20 cellular contexts compared by ENCODE assay signal in genomic region chr2:239470151-239470900, GRCh38.
DNase-seq lines count a peak whose midpoint lies in the region; ATAC-seq and TF ChIP-seq lines count a peak whose summit lies in the region.
"Had no signal": no experiment of that assay in that cellular context is flagged by ENCODE, and none has a peak within 500 bp of the region (broad histone marks: within the 10 kb centered on the region; RNA-seq: fewer than 3 reads in every experiment).

No MANE protein-coding gene starts in this region.

- H3K27me3 Mint-ChIP-seq in progenitor cell of endocrine pancreas: peaks cover 21% of the 10 kb centered on the region
- H3K27me3 Mint-ChIP-seq in activated CD4-positive, alpha-beta memory T cell treated with anti-CD3 and anti-CD28 coated beads for 36 hours: no peaks in the 10 kb centered on the region
- H3K27me3 Mint-ChIP-seq: CD4-positive, alpha-beta memory T cell had no signal

- ATAC-seq in GM21423 (IDR thresholded peaks at IDR 0.05; ENCODE audit: unreplicated experiment) (no peak), HG02571 (IDR thresholded peaks at IDR 0.05; ENCODE audit: unreplicated experiment) (no peak)
- ATAC-seq: GM23338, K562, PC-3 had no signal

- H3K27ac Mint-ChIP-seq in progenitor cell of endocrine pancreas: no peak overlapping the region
- no peak overlapping the region for H3K27ac Mint-ChIP-seq in activated CD4-positive, alpha-beta memory T cell treated with anti-CD3 and anti-CD28 coated beads for 36 hours
- H3K27ac Mint-ChIP-seq: CD4-positive, alpha-beta memory T cell; GM23338; HFFc6 had no signal

- POLR2A ChIA-PET in activated CD4-positive, alpha-beta memory T cell treated with anti-CD3 and anti-CD28 coated beads for 36 hours (lab: Charles Lee): no interaction called here

- TF ChIP-seq CTCF in progenitor cell of endocrine pancreas (IDR thresholded peaks at IDR 0.05; ENCODE audit: unreplicated experiment): no peak

- intact Hi-C loops in activated CD4-positive, alpha-beta memory T cell treated with anti-CD3 and anti-CD28 coated beads for 36 hours (cut with micrococcal nuclease): no loop called here

- no peaks in the 10 kb centered on the region for H3K36me3 Mint-ChIP-seq in progenitor cell of endocrine pancreas (ENCODE audit: insufficient read depth)
- no peaks in the 10 kb centered on the region for H3K36me3 Mint-ChIP-seq in activated CD4-positive, alpha-beta memory T cell treated with anti-CD3 and anti-CD28 coated beads for 36 hours
- H3K36me3 Mint-ChIP-seq: CD4-positive, alpha-beta memory T cell had no signal

- no peaks in the 10 kb centered on the region for H3K4me1 Mint-ChIP-seq in progenitor cell of endocrine pancreas (ENCODE audit: low read depth)
- no peaks in the 10 kb centered on the region for H3K4me1 Mint-ChIP-seq in activated CD4-positive, alpha-beta memory T cell treated with anti-CD3 and anti-CD28 coated beads for 36 hours (ENCODE audit: low read depth)
- H3K4me1 Mint-ChIP-seq: CD4-positive, alpha-beta memory T cell; GM23338 had no signal

- DNase-seq in activated effector memory CD4-positive, alpha-beta T cell treated with anti-CD3 and anti-CD28 coated beads, Interleukin-2, amount 50 U/mL, for 16 hours: peak; percentile 31
- no peak for DNase-seq in activated effector memory CD4-positive, alpha-beta T cell treated with Interleukin-2 at 50 U/mL for 16 hours
- DNase-seq in islet precursor cell (peak; percentile 13), progenitor cell of endocrine pancreas (ENCODE audit: low spot score, unreplicated experiment) (peak; percentile 5)
- DNase-seq in activated CD4-positive, alpha-beta memory T cell treated with anti-CD3 and anti-CD28 coated beads for 36 hours: no peak
- DNase-seq: CD4-positive, alpha-beta memory T cell; COR-L47; DMS53; HFFc6; NCI-H1105; NCI-H146; NCI-H1930; NCI-H2107; NCI-H748 treated with DMSO at 0.1 percent for 48 hours; NK-92 treated with Interleukin-12 subunit alpha and Interleukin-12 subunit beta, amount 100 ng/mL, for 24 hours; PC-3 had no signal

- CTCF ChIA-PET in activated CD4-positive, alpha-beta memory T cell treated with anti-CD3 and anti-CD28 coated beads for 36 hours (lab: Charles Lee): no interaction called here

- H3K9me3 Mint-ChIP-seq in progenitor cell of endocrine pancreas (ENCODE audit: low read depth): no peaks in the 10 kb centered on the region
- no peaks in the 10 kb centered on the region for H3K9me3 Mint-ChIP-seq in activated CD4-positive, alpha-beta memory T cell treated with anti-CD3 and anti-CD28 coated beads for 36 hours
- H3K9me3 Mint-ChIP-seq: CD4-positive, alpha-beta memory T cell had no signal

- no peak overlapping the region for H3K4me3 Mint-ChIP-seq in progenitor cell of endocrine pancreas (ENCODE audit: low read depth)
- H3K4me3 Mint-ChIP-seq in activated CD4-positive, alpha-beta memory T cell treated with anti-CD3 and anti-CD28 coated beads for 36 hours: no peak overlapping the region
- H3K4me3 Mint-ChIP-seq: CD4-positive, alpha-beta memory T cell; GM23338; HFFc6 had no signal

Comparison
In these comparisons a context has a peak if more than half of its experiments do, and no peak if none do; other contexts are left out.
1. DNase-seq: peak in activated effector memory CD4-positive, alpha-beta T cell treated with anti-CD3 and anti-CD28 coated beads, Interleukin-2, amount 50 U/mL, for 16 hours (single experiment), islet precursor cell (single experiment) and progenitor cell of endocrine pancreas (single experiment); none in activated effector memory CD4-positive, alpha-beta T cell treated with Interleukin-2 at 50 U/mL for 16 hours (single experiment) and activated CD4-positive, alpha-beta memory T cell treated with anti-CD3 and anti-CD28 coated beads for 36 hours (single experiment).